ENCODE assay signal across 33 cellular contexts in genomic region chr6:136265101-136265500, GRCh38. TPM values are rescaled to one million over a fixed set of nuclear protein-coding genes. Genes with fewer than 3 reads are reported as not detected.
A peak's percentile ranks its signal among the peaks of the same experiment; 100 is the strongest.
DNase-seq lines count a peak whose midpoint lies in the region; ATAC-seq and TF ChIP-seq lines count a peak whose summit lies in the region.
"Had no signal": no experiment of that assay in that cellular context is flagged by ENCODE, and none has a peak within 500 bp of the region (broad histone marks: within the 10 kb centered on the region; RNA-seq: fewer than 3 reads in every experiment).

No MANE protein-coding gene starts in this region.

- no peaks in the 10 kb centered on the region for H3K27me3 ChIP-seq in CD8-positive, alpha-beta memory T cell (ENCODE audit: insufficient read depth, low read length, poor library complexity, severe bottlenecking)
- H3K27me3 ChIP-seq: breast epithelium, gastrocnemius medialis, tibial artery, vagina had no signal

- H3K36me3 Mint-ChIP-seq in activated CD4-positive, alpha-beta memory T cell treated with anti-CD3 and anti-CD28 coated beads for 36 hours: peaks cover 59% of the 10 kb centered on the region
- peaks cover 77% of the 10 kb centered on the region for H3K36me3 Mint-ChIP-seq in activated CD4-positive, alpha-beta memory T cell treated with anti-CD3 and anti-CD28 coated beads, Interleukin-2, amount 10 ng/mL, durations not matched to agents 7 days and 5 days (ENCODE audit: low read depth)
- peaks cover 10 to 95% (median 36%) of the 10 kb centered on the region in 3 donors for H3K36me3 Mint-ChIP-seq in CD8-positive, alpha-beta memory T cell
- H3K36me3 Mint-ChIP-seq in activated T-helper 17 cell treated with anti-CD3 and anti-CD28 coated beads, Interleukin-2, amount 50 U/mL, for 72 hours (ENCODE audit: low read depth): peaks cover 100% of the 10 kb centered on the region
- peaks cover 42 to 52% of the 10 kb centered on the region in 2 donors for H3K36me3 Mint-ChIP-seq in naive B cell
- peaks cover 82 to 90% of the 10 kb centered on the region in 2 donors for H3K36me3 Mint-ChIP-seq in CD14-positive monocyte

- intact Hi-C loops in activated CD4-positive, alpha-beta memory T cell treated with anti-CD3 and anti-CD28 coated beads for 36 hours (cut with micrococcal nuclease): no loop called here
- intact Hi-C loops in CD14-positive monocyte (cut with micrococcal nuclease): loop anchor here in 1 of 2 donors (10.0 kb wide), 1 partner anchor 1080 kb away; the partner anchor contains the start of gene MYB

- H3K4me3 Mint-ChIP-seq in activated CD4-positive, alpha-beta memory T cell treated with anti-CD3 and anti-CD28 coated beads for 36 hours: no peak overlapping the region
- no peak overlapping the region for H3K4me3 Mint-ChIP-seq in activated CD4-positive, alpha-beta memory T cell treated with anti-CD3 and anti-CD28 coated beads, Interleukin-2, amount 10 ng/mL, durations not matched to agents 7 days and 5 days
- no peak overlapping the region for H3K4me3 Mint-ChIP-seq in CD8-positive, alpha-beta memory T cell
- H3K4me3 Mint-ChIP-seq in activated T-helper 17 cell treated with anti-CD3 and anti-CD28 coated beads, Interleukin-2, amount 50 U/mL, for 72 hours: no peak overlapping the region
- H3K4me3 Mint-ChIP-seq in naive B cell (no peak overlapping the region), CD14-positive monocyte (no peak overlapping the region)

- no peak for DNase-seq in activated CD4-positive, alpha-beta memory T cell treated with anti-CD3 and anti-CD28 coated beads for 36 hours
- DNase-seq in activated CD4-positive, alpha-beta memory T cell treated with anti-CD3 and anti-CD28 coated beads, Interleukin-2, amount 10 ng/mL, durations not matched to agents 7 days and 5 days: no peak
- no peak for DNase-seq in CD8-positive, alpha-beta memory T cell
- no peak for DNase-seq in naive B cell
- DNase-seq in NOMO-1 treated with DMSO at 0.1 percent for 48 hours (lab: John Stamatoyannopoulos, UW; ENCODE audit: unreplicated experiment): no peak
- no peak for DNase-seq in NCI-H1417 (lab: John Stamatoyannopoulos, UW)
- no peak for DNase-seq in CD14-positive monocyte (ENCODE audit: low spot score)
- DNase-seq: activated CD8-positive, alpha-beta memory T cell treated with anti-CD3 and anti-CD28 coated beads for 24 hours; activated naive CD4-positive, alpha-beta T cell; DMS 273 treated with DMSO at 0.1 percent for 48 hours; EL; gastrocnemius medialis; GM23248; hippocampal formation; left cardiac atrium; MM.1S; NCI-H1105 treated with DMSO at 0.1 percent for 48 hours; NCI-H2081 treated with DMSO at 0.1 percent for 48 hours; NCI-H226; NCI-H69; right cardiac atrium; stimulated activated CD4-positive, alpha-beta T cell treated with anti-CD3 and anti-CD28 coated beads, Interleukin-2, amount 100 ng/mL, for 24 hours; stimulated activated CD8-positive, alpha-beta memory T cell treated with anti-CD3 and anti-CD28 coated beads, Interleukin-4, amount 100 ng/mL, for 48 hours; T-helper 2 cell; tibial artery had no signal

- POLR2A ChIA-PET in activated CD4-positive, alpha-beta memory T cell treated with anti-CD3 and anti-CD28 coated beads for 36 hours (lab: Charles Lee): interaction anchor here (1.0 kb wide), 1 partner anchor 15 kb away, joined by 3 read pairs; the partner anchor contains the start of gene MTFR2
- POLR2A ChIA-PET in activated CD4-positive, alpha-beta memory T cell treated with anti-CD3 and anti-CD28 coated beads, Interleukin-2, amount 10 ng/mL, durations not matched to agents 7 days and 5 days (lab: Charles Lee): interaction anchor here (2.8 to 3.2 kb wide), 2 partner anchors 13 to 25 kb away, joined by 9 to 15 read pairs; partner anchors contain the start of gene BCLAF1
- POLR2A ChIA-PET in CD8-positive, alpha-beta memory T cell (lab: Charles Lee): no interaction called here

- no peaks in the 10 kb centered on the region for H3K27me3 Mint-ChIP-seq in activated CD4-positive, alpha-beta memory T cell treated with anti-CD3 and anti-CD28 coated beads for 36 hours
- H3K27me3 Mint-ChIP-seq in activated CD4-positive, alpha-beta memory T cell treated with anti-CD3 and anti-CD28 coated beads, Interleukin-2, amount 10 ng/mL, durations not matched to agents 7 days and 5 days: no peaks in the 10 kb centered on the region
- H3K27me3 Mint-ChIP-seq in CD8-positive, alpha-beta memory T cell: no peaks in the 10 kb centered on the region
- no peaks in the 10 kb centered on the region for H3K27me3 Mint-ChIP-seq in activated T-helper 17 cell treated with anti-CD3 and anti-CD28 coated beads, Interleukin-2, amount 50 U/mL, for 72 hours
- H3K27me3 Mint-ChIP-seq in naive B cell (no peaks in the 10 kb centered on the region), CD14-positive monocyte (ENCODE audit: low read depth in 3 of 3) (no peaks in the 10 kb centered on the region)

- peaks cover 31% of the 10 kb centered on the region for H3K4me1 Mint-ChIP-seq in activated CD4-positive, alpha-beta memory T cell treated with anti-CD3 and anti-CD28 coated beads for 36 hours (ENCODE audit: low read depth)
- H3K4me1 Mint-ChIP-seq in activated CD4-positive, alpha-beta memory T cell treated with anti-CD3 and anti-CD28 coated beads, Interleukin-2, amount 10 ng/mL, durations not matched to agents 7 days and 5 days: peaks cover 26% of the 10 kb centered on the region
- peaks cover 38 to 72% (median 62%) of the 10 kb centered on the region in 3 donors for H3K4me1 Mint-ChIP-seq in CD8-positive, alpha-beta memory T cell
- H3K4me1 Mint-ChIP-seq in activated T-helper 17 cell treated with anti-CD3 and anti-CD28 coated beads, Interleukin-2, amount 50 U/mL, for 72 hours: peaks cover 19% of the 10 kb centered on the region
- H3K4me1 Mint-ChIP-seq in naive B cell: peaks cover 4 to 18% (median 13%) of the 10 kb centered on the region in 3 donors
- H3K4me1 Mint-ChIP-seq in CD14-positive monocyte: peaks cover 2% of the 10 kb centered on the region

- no peaks in the 10 kb centered on the region for H3K9me3 ChIP-seq in CD8-positive, alpha-beta memory T cell (ENCODE audit: low read length)
- H3K9me3 ChIP-seq: breast epithelium, gastrocnemius medialis, tibial artery, vagina had no signal

- peaks cover 80% of the 10 kb centered on the region for H3K36me3 ChIP-seq in CD8-positive, alpha-beta memory T cell (ENCODE audit: insufficient read depth, low read length)

- H3K4me1 ChIP-seq in CD8-positive, alpha-beta memory T cell (ENCODE audit: insufficient read depth, low read length): no peaks in the 10 kb centered on the region
- H3K4me1 ChIP-seq: breast epithelium, tibial artery, vagina had no signal

- H3K27ac ChIP-seq in CD8-positive, alpha-beta memory T cell (ENCODE audit: low read depth, low read length): no peak overlapping the region
- H3K27ac ChIP-seq: breast epithelium, C4-2B, gastrocnemius medialis, GM23248, KMS-11, tibial artery, vagina had no signal

- no peak overlapping the region for H3K4me3 ChIP-seq in CD8-positive, alpha-beta memory T cell (ENCODE audit: low read length)
- H3K4me3 ChIP-seq: breast epithelium, gastrocnemius medialis, GM23248, lung, tibial artery, vagina had no signal

- no peak for TF ChIP-seq CTCF in CD14-positive monocyte (IDR thresholded peaks at IDR 0.05)

- no peak for ATAC-seq in activated T-helper 17 cell treated with anti-CD3 and anti-CD28 coated beads, Interleukin-2, amount 50 U/mL, for 72 hours (replicated peaks)
- ATAC-seq in naive B cell (ENCODE audit: low read depth in 2 of 2): no peak
- ATAC-seq: gastrocnemius medialis, left cardiac atrium, right cardiac atrium, Right ventricle myocardium inferior, SK-N-SH treated with all-trans-retinoic acid at 6 μM for 48 hours had no signal

- peak overlapping the region; percentile 15 for H3K27ac Mint-ChIP-seq in activated CD4-positive, alpha-beta memory T cell treated with anti-CD3 and anti-CD28 coated beads for 36 hours
- no peak overlapping the region for H3K27ac Mint-ChIP-seq in activated CD4-positive, alpha-beta memory T cell treated with anti-CD3 and anti-CD28 coated beads, Interleukin-2, amount 10 ng/mL, durations not matched to agents 7 days and 5 days
- H3K27ac Mint-ChIP-seq in CD8-positive, alpha-beta memory T cell: peak overlapping the region in 7 of 8 donors; percentile 4 to 95 (median 24)
- H3K27ac Mint-ChIP-seq in activated T-helper 17 cell treated with anti-CD3 and anti-CD28 coated beads, Interleukin-2, amount 50 U/mL, for 72 hours: peak overlapping the region; percentile 69
- peak overlapping the region in 4 of 6 donors; percentile 18 to 75 (median 59) for H3K27ac Mint-ChIP-seq in naive B cell
- no peak overlapping the region for H3K27ac Mint-ChIP-seq in CD14-positive monocyte

- no peaks in the 10 kb centered on the region for H3K9me3 Mint-ChIP-seq in activated CD4-positive, alpha-beta memory T cell treated with anti-CD3 and anti-CD28 coated beads for 36 hours
- H3K9me3 Mint-ChIP-seq in activated CD4-positive, alpha-beta memory T cell treated with anti-CD3 and anti-CD28 coated beads, Interleukin-2, amount 10 ng/mL, durations not matched to agents 7 days and 5 days: no peaks in the 10 kb centered on the region
- no peaks in the 10 kb centered on the region for H3K9me3 Mint-ChIP-seq in CD8-positive, alpha-beta memory T cell
- H3K9me3 Mint-ChIP-seq in activated T-helper 17 cell treated with anti-CD3 and anti-CD28 coated beads, Interleukin-2, amount 50 U/mL, for 72 hours: no peaks in the 10 kb centered on the region
- H3K9me3 Mint-ChIP-seq in naive B cell (no peaks in the 10 kb centered on the region), CD14-positive monocyte (no peaks in the 10 kb centered on the region)

- CTCF ChIA-PET in activated CD4-positive, alpha-beta memory T cell treated with anti-CD3 and anti-CD28 coated beads for 36 hours (lab: Charles Lee): no interaction called here
- CTCF ChIA-PET in activated CD4-positive, alpha-beta memory T cell treated with anti-CD3 and anti-CD28 coated beads, Interleukin-2, amount 10 ng/mL, durations not matched to agents 7 days and 5 days (lab: Charles Lee): no interaction called here
- CTCF ChIA-PET in CD8-positive, alpha-beta memory T cell (lab: Charles Lee): no interaction called here

RNA-seq across cellular contexts. Expression of gene MTFR2, which starts 15.0 kb away (rescaled TPM):
- 10 to 100 TPM; 24.2 to 25.2 TPM for total RNA-seq in activated CD4-positive, alpha-beta memory T cell treated with anti-CD3 and anti-CD28 coated beads for 36 hours
- total RNA-seq in activated CD4-positive, alpha-beta memory T cell treated with anti-CD3 and anti-CD28 coated beads, Interleukin-2, amount 10 ng/mL, durations not matched to agents 7 days and 5 days: 10 to 100 TPM; 20.4 to 21.4 TPM
- total RNA-seq in CD8-positive, alpha-beta memory T cell: 10 to 100 TPM; 18.8 to 21.7 TPM
- 0.69 TPM for polyA plus RNA-seq in CD8-positive, alpha-beta memory T cell
- total RNA-seq in activated T-helper 17 cell treated with anti-CD3 and anti-CD28 coated beads, Interleukin-2, amount 50 U/mL, for 72 hours: 10 to 100 TPM; 15.3 to 31.0 TPM
- polyA plus RNA-seq in naive B cell (ENCODE audit: low read depth in 6 of 6) (1 to 10 TPM in 1 of 6 donors, under 1 TPM in 4, not detected in 1; 0.25 to 1.3 (median 0.63) TPM), CD14-positive monocyte (under 1 TPM; 0.41 to 0.60 TPM)
- total RNA-seq: GM23248 had no signal

RNA-seq across cellular contexts. Expression of gene BCLAF1, which starts 24.5 kb away (rescaled TPM):
- total RNA-seq in activated CD4-positive, alpha-beta memory T cell treated with anti-CD3 and anti-CD28 coated beads for 36 hours: 100 to 1,000 TPM; 103 to 107 TPM
- 100 to 1,000 TPM; 128 to 132 TPM for total RNA-seq in activated CD4-positive, alpha-beta memory T cell treated with anti-CD3 and anti-CD28 coated beads, Interleukin-2, amount 10 ng/mL, durations not matched to agents 7 days and 5 days
- total RNA-seq in CD8-positive, alpha-beta memory T cell: 100 to 1,000 TPM; 247 to 269 TPM
- polyA plus RNA-seq in CD8-positive, alpha-beta memory T cell: 130 TPM
- total RNA-seq in activated T-helper 17 cell treated with anti-CD3 and anti-CD28 coated beads, Interleukin-2, amount 50 U/mL, for 72 hours: 100 to 1,000 TPM; 138 to 191 TPM
- 100 to 1,000 TPM in 5 of 6 donors, 10 to 100 TPM in 1; 73.9 to 180 (median 138) TPM for polyA plus RNA-seq in naive B cell (ENCODE audit: low read depth in 6 of 6)
- polyA plus RNA-seq in CD14-positive monocyte: 10 to 100 TPM; 47.0 to 75.8 TPM

Comparison
In these comparisons a context has a peak if more than half of its experiments do, and no peak if none do; other contexts are left out.
1. H3K27ac Mint-ChIP-seq: peak in activated CD4-positive, alpha-beta memory T cell treated with anti-CD3 and anti-CD28 coated beads for 36 hours (single experiment), CD8-positive, alpha-beta memory T cell (7 of 8), activated T-helper 17 cell treated with anti-CD3 and anti-CD28 coated beads, Interleukin-2, amount 50 U/mL, for 72 hours (single experiment) and naive B cell (4 of 6); none in activated CD4-positive, alpha-beta memory T cell treated with anti-CD3 and anti-CD28 coated beads, Interleukin-2, amount 10 ng/mL, durations not matched to agents 7 days and 5 days (single experiment) and CD14-positive monocyte (0 of 7).